ENCODE assay signal across 8 cellular contexts in genomic region chr1:63773815-63774616, GRCh38. TPM values are rescaled to one million over a fixed set of nuclear protein-coding genes. Genes with fewer than 3 reads are reported as not detected.
A peak's percentile ranks its signal among the peaks of the same experiment; 100 is the strongest.
DNase-seq lines count a peak whose midpoint lies in the region; ATAC-seq and TF ChIP-seq lines count a peak whose summit lies in the region.

Gene ROR1, plus strand, starts transcription at chr1:63774017.

- H3K36me3 ChIP-seq in left lung, result no peaks in the 10 kb centered on the region

- ATAC-seq in HG02623 (IDR thresholded peaks at IDR 0.05; ENCODE audit: unreplicated experiment) (peak; percentile 75), left lung (peak; percentile 95), GM18870 (IDR thresholded peaks at IDR 0.05; ENCODE audit: unreplicated experiment) (no peak)

- DNase-seq in GM04504 (ENCODE audit: low read depth) (peak; percentile 47), NCI-H2029 (lab: John Stamatoyannopoulos, UW) (peak; percentile 85), dermis microvascular lymphatic vessel endothelial cell (ENCODE audit: low read depth in 2 of 2) (peak; percentile 6 to 92), left lung (peak; percentile 87 to 93)
- peak; percentile 20 to 60 for DNase-seq in activated CD4-positive, alpha-beta T cell treated with anti-CD3 and anti-CD28 coated beads for 24 hours (ENCODE audit: low read depth in 2 of 2)
- peak; percentile 52 to 78 for DNase-seq in stimulated activated CD4-positive, alpha-beta T cell treated with anti-CD3 and anti-CD28 coated beads, Interleukin-2, amount 100 ng/mL, for 24 hours

- no peaks in the 10 kb centered on the region for H3K9me3 ChIP-seq in left lung

- intact Hi-C loops in left lung (cut with DNase I), result no loop called here

- peak; percentile 23 to 40 for TF ChIP-seq CTCF in left lung (IDR thresholded peaks at IDR 0.05)

- H3K27ac ChIP-seq in left lung, result peak within 1 kb of the TSS; percentile 81

- H3K4me3 ChIP-seq in left lung, result peak within 1 kb of the TSS; percentile 46 to 56

- peaks cover 0 to 62% of the 10 kb centered on the region in 2 donors for H3K27me3 ChIP-seq in left lung

- peaks cover 6 to 17% of the 10 kb centered on the region in 2 donors for H3K4me1 ChIP-seq in left lung

RNA-seq across cellular contexts. Expression of gene ROR1, which starts in this region (rescaled TPM):
- total RNA-seq in dermis microvascular lymphatic vessel endothelial cell (0.25 and 0.26 TPM in 2 replicates), left lung (10 to 100 TPM; 25.5 to 27.5 TPM)

Comparison
In these comparisons a context has a peak if more than half of its experiments do, and no peak if none do; other contexts are left out.
1. RNA of gene ROR1 (total RNA-seq): 25.5 to 27.5 TPM in left lung; 0.25 to 0.26 TPM in dermis microvascular lymphatic vessel endothelial cell; every median in the first group is over 10 times any median in the second.
2. Peak in DNase-seq in dermis microvascular lymphatic vessel endothelial cell; RNA of the gene not detected or under 1 TPM.
3. DNase-seq: peak in every context shown above with its lines; median percentile 90 in left lung; 85 in NCI-H2029; 65 in stimulated activated CD4-positive, alpha-beta T cell treated with anti-CD3 and anti-CD28 coated beads, Interleukin-2, amount 100 ng/mL, for 24 hours; 49 in dermis microvascular lymphatic vessel endothelial cell; 47 in GM04504; 40 in activated CD4-positive, alpha-beta T cell treated with anti-CD3 and anti-CD28 coated beads for 24 hours.